1 cellular context compared by ENCODE assay signal in genomic region chr19:3661284-3662238, GRCh38.
TF ChIP-seq lines count a peak whose summit lies in the region.

No MANE protein-coding gene starts in this region.

TF ChIP-seq in HepG2, 621 proteins besides CTCF, POLR2A, EP300 and RAD21:
- TF ChIP-seq ONECUT2 (CRISPR knock-in tag; IDR thresholded peaks at IDR 0.05), result no peak
- TF ChIP-seq TEAD3 (CRISPR knock-in tag; optimal IDR thresholded peaks at IDR 0.05; ENCODE audit: borderline replicate concordance), result peak; percentile 11
- TF ChIP-seq ZNF333 (CRISPR knock-in tag; IDR thresholded peaks at IDR 0.05; ENCODE audit: borderline replicate concordance), result no peak
- TF ChIP-seq ZMYM3 (CRISPR knock-in tag; IDR thresholded peaks at IDR 0.05), result peak; percentile 90
- TF ChIP-seq, protein P1, sequence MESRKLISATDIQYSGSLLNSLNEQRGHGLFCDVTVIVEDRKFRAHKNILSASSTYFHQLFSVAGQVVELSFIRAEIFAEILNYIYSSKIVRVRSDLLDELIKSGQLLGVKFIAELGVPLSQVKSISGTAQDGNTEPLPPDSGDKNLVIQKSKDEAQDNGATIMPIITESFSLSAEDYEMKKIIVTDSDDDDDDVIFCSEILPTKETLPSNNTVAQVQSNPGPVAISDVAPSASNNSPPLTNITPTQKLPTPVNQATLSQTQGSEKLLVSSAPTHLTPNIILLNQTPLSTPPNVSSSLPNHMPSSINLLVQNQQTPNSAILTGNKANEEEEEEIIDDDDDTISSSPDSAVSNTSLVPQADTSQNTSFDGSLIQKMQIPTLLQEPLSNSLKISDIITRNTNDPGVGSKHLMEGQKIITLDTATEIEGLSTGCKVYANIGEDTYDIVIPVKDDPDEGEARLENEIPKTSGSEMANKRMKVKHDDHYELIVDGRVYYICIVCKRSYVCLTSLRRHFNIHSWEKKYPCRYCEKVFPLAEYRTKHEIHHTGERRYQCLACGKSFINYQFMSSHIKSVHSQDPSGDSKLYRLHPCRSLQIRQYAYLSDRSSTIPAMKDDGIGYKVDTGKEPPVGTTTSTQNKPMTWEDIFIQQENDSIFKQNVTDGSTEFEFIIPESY (CRISPR knock-in tag; IDR thresholded peaks at IDR 0.05), result peak; percentile 92
- TF ChIP-seq RXRA (CRISPR knock-in tag; IDR thresholded peaks at IDR 0.05), result 0 out of 2 replicates have a peak, but pooled peaks have one; percentile 15
- TF ChIP-seq NFE2L1 (CRISPR knock-in tag; IDR thresholded peaks at IDR 0.05; ENCODE audit: borderline replicate concordance), result no peak
- no peak for TF ChIP-seq ZNF557 (CRISPR knock-in tag; IDR thresholded peaks at IDR 0.05)
- 0 out of 2 replicates have a peak, but pooled peaks have one; percentile 14 for TF ChIP-seq ADNP (CRISPR knock-in tag; IDR thresholded peaks at IDR 0.05)
- TF ChIP-seq NFRKB (IDR thresholded peaks at IDR 0.05), result no peak
